13 cellular contexts compared by ENCODE assay signal in genomic region chr9:91416086-91416712, GRCh38. TPM values are rescaled to one million over a fixed set of nuclear protein-coding genes. Genes with fewer than 3 reads are reported as not detected.
A peak's percentile ranks its signal among the peaks of the same experiment; 100 is the strongest.
DNase-seq lines count a peak whose midpoint lies in the region; ATAC-seq, FAIRE-seq and TF ChIP-seq lines count a peak whose summit lies in the region.
"Had no signal": no experiment of that assay in that cellular context is flagged by ENCODE, and none has a peak within 500 bp of the region (broad histone marks: within the 10 kb centered on the region; RNA-seq: fewer than 3 reads in every experiment).

No MANE protein-coding gene starts in this region.

- 96% methylated on average over 4 of the region's 4 CpGs for WGBS in hepatocyte (ENCODE audit: low lambda C conversion rate, missing lambda C conversion rate)

- H3K9me3 Mint-ChIP-seq in activated naive CD8-positive, alpha-beta T cell (ENCODE audit: low read depth), result no peaks in the 10 kb centered on the region
- H3K9me3 Mint-ChIP-seq: CD4-positive, alpha-beta T cell; H9 had no signal

- H3K36me3 ChIP-seq in hepatocyte (replicated peaks; ENCODE audit: insufficient read depth, low read depth), result no peaks in the 10 kb centered on the region

- peaks cover 9% of the 10 kb centered on the region for H3K27me3 Mint-ChIP-seq in activated naive CD8-positive, alpha-beta T cell

- DNase-seq in ACHN (peak; percentile 79), GM18507 (ENCODE audit: extremely low spot score, insufficient read length, low read depth) (no peak), hepatocyte (ENCODE audit: low spot score) (no peak), superior temporal gyrus (ENCODE audit: extremely low spot score) (no peak)
- DNase-seq in NK-92 treated with Interleukin-12 subunit alpha and Interleukin-12 subunit beta, amount 100 ng/mL, for 24 hours (lab: John Stamatoyannopoulos, UW), result no peak
- DNase-seq: CD4-positive, alpha-beta T cell; effector memory CD4-positive, alpha-beta T cell; H9; NCI-H2227 treated with DMSO at 0.1 percent for 48 hours had no signal

- H3K36me3 Mint-ChIP-seq in activated naive CD8-positive, alpha-beta T cell, result peaks cover 9% of the 10 kb centered on the region

- peaks cover 90% of the 10 kb centered on the region for H4K20me1 ChIP-seq in hepatocyte (ENCODE audit: insufficient read depth, poor library complexity, severe bottlenecking)

- no peaks in the 10 kb centered on the region for H3K9me2 ChIP-seq in hepatocyte (replicated peaks; ENCODE audit: insufficient read depth)

- no peaks in the 10 kb centered on the region for H3K9me3 ChIP-seq in hepatocyte (ENCODE audit: low read depth)

- peak overlapping the region; percentile 21 for H3K4me3 Mint-ChIP-seq in activated naive CD8-positive, alpha-beta T cell
- H3K4me3 Mint-ChIP-seq: CD4-positive, alpha-beta T cell; H9 had no signal

- peaks cover 98% of the 10 kb centered on the region for H3K79me2 ChIP-seq in hepatocyte

- in situ Hi-C loops in ACHN (cut with HindIII; ENCODE audit: low pct_ligation_motif_present, low pct_unique_long_range_greater_than_20kb, low sequenced_read_pairs), result no loop called here

- no peaks in the 10 kb centered on the region for H3K27me3 ChIP-seq in hepatocyte

- peak overlapping the region; percentile 78 for H3K27ac Mint-ChIP-seq in activated naive CD8-positive, alpha-beta T cell
- H3K27ac Mint-ChIP-seq: CD4-positive, alpha-beta T cell; H9 had no signal

- FAIRE-seq in GM18507 (lab: Jason Lieb, UNC), result peak; percentile 45

- H3K4me1 ChIP-seq in hepatocyte (ENCODE audit: insufficient read depth), result peaks cover 36% of the 10 kb centered on the region

- peaks cover 53% of the 10 kb centered on the region for H3K4me1 Mint-ChIP-seq in activated naive CD8-positive, alpha-beta T cell (ENCODE audit: low read depth)

- H3K4me2 ChIP-seq in hepatocyte, result peak overlapping the region; percentile 6

- H3K4me3 ChIP-seq in hepatocyte, result no peak overlapping the region
- H3K4me3 ChIP-seq: skin epidermis had no signal

- TF ChIP-seq CTCF in hepatocyte (IDR thresholded peaks at IDR 0.05; ENCODE audit: poor library complexity), result no peak

- H2AFZ ChIP-seq in hepatocyte, result no peak overlapping the region

- H3K27ac ChIP-seq in hepatocyte, result no peak overlapping the region

- no peak for ATAC-seq in HG03469 (IDR thresholded peaks at IDR 0.05; ENCODE audit: unreplicated experiment)
- ATAC-seq in GM18517 (IDR thresholded peaks at IDR 0.05; ENCODE audit: unreplicated experiment), result no peak

RNA-seq across cellular contexts. Expression of gene NFIL3, which starts 7.4 kb away (rescaled TPM):
- 69.6 and 71.4 TPM in 2 replicates for total RNA-seq in hepatocyte
- polyA plus RNA-seq in hepatocyte, result 90.7 and 99.6 TPM in 2 replicates

RNA-seq across cellular contexts. Expression of gene AUH, which starts 54.5 kb away (rescaled TPM):
- total RNA-seq in hepatocyte, result 25.0 and 30.2 TPM in 2 replicates
- 19.5 and 20.3 TPM in 2 replicates for polyA plus RNA-seq in hepatocyte
